Comparison of ENCODE assay signal across 1 cellular context in genomic region chr7:117750612-117751563, GRCh38.
TF ChIP-seq lines count a peak whose summit lies in the region.

No MANE protein-coding gene starts in this region.

TF ChIP-seq in WTC11, 78 proteins besides CTCF, POLR2A, EP300 and RAD21 (continued from another document):
- TF ChIP-seq TP53 (CRISPR knock-in tag; IDR thresholded peaks at IDR 0.05) = no peak
- no peak for TF ChIP-seq ZBTB43 (CRISPR knock-in tag; IDR thresholded peaks at IDR 0.05)
- no peak for TF ChIP-seq ZNF138 (CRISPR knock-in tag; conservative IDR thresholded peaks at IDR 0.05)
- no peak for TF ChIP-seq ARID4B (CRISPR knock-in tag; IDR thresholded peaks at IDR 0.05; ENCODE audit: borderline replicate concordance)
